Comparison of ENCODE assay signal across 8 cellular contexts in the genomic region with DNA sequence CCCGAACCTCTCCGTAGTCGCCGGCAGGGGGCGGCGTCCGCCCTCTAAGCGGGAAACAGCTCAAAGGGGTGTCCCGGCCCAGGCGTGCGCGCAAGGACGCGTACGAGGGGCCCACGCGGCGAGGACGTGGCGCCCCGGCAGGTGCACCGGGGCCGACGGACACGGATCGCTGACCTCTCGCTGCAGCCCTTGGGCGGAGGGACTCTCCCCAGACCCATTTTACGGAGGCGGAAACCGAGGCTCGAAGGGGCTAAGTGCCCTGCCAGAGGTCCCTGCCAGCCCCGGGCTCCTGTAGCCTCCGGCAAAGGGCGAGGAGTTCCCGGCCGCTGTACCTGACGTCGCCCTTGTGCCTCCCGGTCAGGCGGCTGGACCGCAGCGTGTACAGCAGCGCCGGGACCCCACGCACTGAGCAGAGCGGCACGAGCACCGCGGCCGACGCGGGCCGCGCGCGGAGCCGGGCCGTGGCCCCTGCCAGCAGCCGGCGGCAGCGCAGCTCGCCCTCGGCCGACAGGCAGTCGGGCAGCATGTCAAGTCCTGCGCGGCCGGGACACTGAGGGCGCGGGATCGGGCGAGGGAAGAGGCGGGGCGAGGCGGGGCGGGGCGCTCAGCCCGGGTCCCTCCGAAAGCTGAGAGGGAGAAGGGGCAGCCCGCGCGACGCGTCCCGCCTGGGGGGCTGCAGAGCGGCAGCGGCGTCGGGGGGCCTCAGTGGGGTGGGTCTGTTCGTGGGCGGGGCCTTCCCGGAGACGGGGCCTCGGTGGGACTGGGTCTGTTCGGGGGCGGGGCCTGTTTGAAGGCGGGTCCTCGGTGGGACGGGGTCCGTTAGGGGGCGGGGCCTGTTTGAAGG. TPM values are rescaled to one million over a fixed set of nuclear protein-coding genes. Genes with fewer than 3 reads are reported as not detected.
DNase-seq lines count a peak whose midpoint lies in the region; ATAC-seq and TF ChIP-seq lines count a peak whose summit lies in the region.

A gene with protein sequence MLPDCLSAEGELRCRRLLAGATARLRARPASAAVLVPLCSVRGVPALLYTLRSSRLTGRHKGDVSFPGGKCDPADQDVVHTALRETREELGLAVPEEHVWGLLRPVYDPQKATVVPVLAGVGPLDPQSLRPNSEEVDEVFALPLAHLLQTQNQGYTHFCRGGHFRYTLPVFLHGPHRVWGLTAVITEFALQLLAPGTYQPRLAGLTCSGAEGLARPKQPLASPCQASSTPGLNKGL (minus strand): TSS at position 552 of the 844 bp plus-strand sequence. CDS start 26 bp downstream, at position 526.

- peak within 1 kb of the TSS; percentile 45 to 95 (median 90) for H3K27ac Mint-ChIP-seq in naive thymus-derived CD8-positive, alpha-beta T cell
- H3K27ac Mint-ChIP-seq in stimulated activated naive B cell treated with anti-CD40 and anti-IgM and Interleukin-4, amounts not matched to agents 10 μg/mL and 1 μg/mL and 100 μg/mL, for 72 hours, result peak within 1 kb of the TSS; percentile 93

- DNase-seq in COLO829 (ENCODE audit: low spot score) (peak; percentile 54), HK-2 (ENCODE audit: unreplicated experiment) (peak; percentile 76), activated T-helper 1 cell treated with Interleukin-2 at 50 U/mL for 16 hours (ENCODE audit: low read depth) (peak; percentile 80), fibroblast of gingiva (ENCODE audit: low read depth) (peak; percentile 67)
- DNase-seq in naive thymus-derived CD8-positive, alpha-beta T cell, result peak; percentile 75 to 93 (median 86)
- DNase-seq in stimulated activated naive B cell treated with anti-CD40 and anti-IgM and Interleukin-4, amounts not matched to agents 10 μg/mL and 1 μg/mL and 100 μg/mL, for 72 hours, result peak; percentile 88

- peak; percentile 45 for ATAC-seq in GM19438 (IDR thresholded peaks at IDR 0.05; ENCODE audit: low read depth, unreplicated experiment)
- peak; percentile 72 to 76 for ATAC-seq in naive thymus-derived CD8-positive, alpha-beta T cell
- peak; percentile 73 for ATAC-seq in stimulated activated naive B cell treated with anti-CD40 and anti-IgM and Interleukin-4, amounts not matched to agents 10 μg/mL and 1 μg/mL and 100 μg/mL, for 72 hours (replicated peaks)

- H3K27me3 Mint-ChIP-seq in naive thymus-derived CD8-positive, alpha-beta T cell, result no peaks in the 10 kb centered on the region
- no peaks in the 10 kb centered on the region for H3K27me3 Mint-ChIP-seq in stimulated activated naive B cell treated with anti-CD40 and anti-IgM and Interleukin-4, amounts not matched to agents 10 μg/mL and 1 μg/mL and 100 μg/mL, for 72 hours

- peaks cover 9 to 13% (median 12%) of the 10 kb centered on the region in 4 donors for H3K4me1 Mint-ChIP-seq in naive thymus-derived CD8-positive, alpha-beta T cell
- peaks cover 16 to 33% of the 10 kb centered on the region in 2 donors for H3K4me1 Mint-ChIP-seq in stimulated activated naive B cell treated with anti-CD40 and anti-IgM and Interleukin-4, amounts not matched to agents 10 μg/mL and 1 μg/mL and 100 μg/mL, for 72 hours

- no peaks in the 10 kb centered on the region for H3K9me3 Mint-ChIP-seq in naive thymus-derived CD8-positive, alpha-beta T cell
- no peaks in the 10 kb centered on the region for H3K9me3 Mint-ChIP-seq in stimulated activated naive B cell treated with anti-CD40 and anti-IgM and Interleukin-4, amounts not matched to agents 10 μg/mL and 1 μg/mL and 100 μg/mL, for 72 hours

- no peaks in the 10 kb centered on the region for H3K36me3 Mint-ChIP-seq in naive thymus-derived CD8-positive, alpha-beta T cell
- H3K36me3 Mint-ChIP-seq in stimulated activated naive B cell treated with anti-CD40 and anti-IgM and Interleukin-4, amounts not matched to agents 10 μg/mL and 1 μg/mL and 100 μg/mL, for 72 hours, result peaks cover 14 to 18% of the 10 kb centered on the region in 2 donors

- POLR2A ChIA-PET in naive thymus-derived CD8-positive, alpha-beta T cell (lab: Charles Lee), result interaction anchor here (0.5 to 5.5 kb wide), 8 partner anchors 9 to 349 kb away, joined by 3 to 61 read pairs (median 6); partner anchors contain the start of genes ACY3 and TBX10

- peak within 1 kb of the TSS; percentile 82 to 95 (median 90) for H3K4me3 Mint-ChIP-seq in naive thymus-derived CD8-positive, alpha-beta T cell
- H3K4me3 Mint-ChIP-seq in stimulated activated naive B cell treated with anti-CD40 and anti-IgM and Interleukin-4, amounts not matched to agents 10 μg/mL and 1 μg/mL and 100 μg/mL, for 72 hours, result peak within 1 kb of the TSS; percentile 82 to 86

TF ChIP-seq in PFSK-1, 5 proteins besides CTCF, POLR2A, EP300 and RAD21:
- TF ChIP-seq FOXP2 (optimal IDR thresholded peaks at IDR 0.05; ENCODE audit: borderline replicate concordance, extremely low read depth, extremely low read length, insufficient read depth), result peak; percentile 38
- no peak for TF ChIP-seq REST (IDR thresholded peaks at IDR 0.05; ENCODE audit: insufficient read depth in 1 of 2, low read depth in 2 of 2, low read length in 2 of 2)
- TF ChIP-seq TAF1 (IDR thresholded peaks at IDR 0.05; ENCODE audit: borderline replicate concordance, insufficient read depth, low read length), result no peak
- 0 out of 2 replicates have a peak, but pooled peaks have one; percentile 9 for TF ChIP-seq POLR2AphosphoS5 (IDR thresholded peaks at IDR 0.05; ENCODE audit: low read depth, low read length)
- TF ChIP-seq SIN3A (IDR thresholded peaks at IDR 0.05; ENCODE audit: borderline replicate concordance, insufficient read depth, low read length), result no peak

RNA-seq across cellular contexts. Expression of the gene that starts here (rescaled TPM):
- 11.9 TPM for polyA plus RNA-seq in PFSK-1 (2012; ENCODE audit: insufficient read length, low read depth)
- 1 to 10 TPM; 2.0 to 3.2 TPM for total RNA-seq in naive thymus-derived CD8-positive, alpha-beta T cell
- 1 to 10 TPM; 2.7 to 3.1 (median 2.7) TPM for polyA plus RNA-seq in naive thymus-derived CD8-positive, alpha-beta T cell

Comparison
In these comparisons a context has a peak if more than half of its experiments do, and no peak if none do; other contexts are left out.
1. Peak in every context shown above with its lines: DNase-seq and ATAC-seq.